In genomic region chr17:44071772-44072171, GRCh38 we compare ENCODE assay signal across 8 cellular contexts. TPM values are rescaled to one million over a fixed set of nuclear protein-coding genes. Genes with fewer than 3 reads are reported as not detected.
A peak's percentile ranks its signal among the peaks of the same experiment; 100 is the strongest.
DNase-seq lines count a peak whose midpoint lies in the region; TF ChIP-seq lines count a peak whose summit lies in the region.

No MANE protein-coding gene starts in this region.

- H3K4me1 Mint-ChIP-seq in CD8-positive, alpha-beta memory T cell: peaks cover 31 to 45% (median 32%) of the 10 kb centered on the region in 3 donors
- peaks cover 33% of the 10 kb centered on the region for H3K4me1 Mint-ChIP-seq in neural crest cell

- no peaks in the 10 kb centered on the region for H3K9me3 Mint-ChIP-seq in CD8-positive, alpha-beta memory T cell
- H3K9me3 Mint-ChIP-seq in neural crest cell: no peaks in the 10 kb centered on the region

- H3K4me1 ChIP-seq in CD8-positive, alpha-beta memory T cell (ENCODE audit: insufficient read depth, low read length): peaks cover 27% of the 10 kb centered on the region
- H3K4me1 ChIP-seq in effector memory CD4-positive, alpha-beta T cell (ENCODE audit: control insufficient read depth, insufficient read depth, low read length, poor library complexity, severe bottlenecking): peaks cover 7% of the 10 kb centered on the region

- peak overlapping the region; percentile 6 for H3K27ac ChIP-seq in CD8-positive, alpha-beta memory T cell (ENCODE audit: low read depth, low read length)
- peak overlapping the region; percentile 73 for H3K27ac ChIP-seq in effector memory CD4-positive, alpha-beta T cell (ENCODE audit: insufficient read depth, low read length, poor library complexity, severe bottlenecking)

- CTCF ChIA-PET in CD8-positive, alpha-beta memory T cell (lab: Charles Lee): no interaction called here

- H3K36me3 ChIP-seq in CD8-positive, alpha-beta memory T cell (ENCODE audit: insufficient read depth, low read length): peaks cover 6% of the 10 kb centered on the region
- no peaks in the 10 kb centered on the region for H3K36me3 ChIP-seq in effector memory CD4-positive, alpha-beta T cell (ENCODE audit: control insufficient read depth, insufficient read depth, low read length)

- no peaks in the 10 kb centered on the region for H3K27me3 Mint-ChIP-seq in CD8-positive, alpha-beta memory T cell
- no peaks in the 10 kb centered on the region for H3K27me3 Mint-ChIP-seq in neural crest cell (ENCODE audit: low read depth)

- peaks cover 0 to 28% (median 0%) of the 10 kb centered on the region in 3 donors for H3K36me3 Mint-ChIP-seq in CD8-positive, alpha-beta memory T cell
- H3K36me3 Mint-ChIP-seq in neural crest cell (ENCODE audit: low read depth): no peaks in the 10 kb centered on the region

- H3K27me3 ChIP-seq in CD8-positive, alpha-beta memory T cell (ENCODE audit: insufficient read depth, low read length, poor library complexity, severe bottlenecking): no peaks in the 10 kb centered on the region
- no peaks in the 10 kb centered on the region for H3K27me3 ChIP-seq in effector memory CD4-positive, alpha-beta T cell (replicated peaks; ENCODE audit: control insufficient read depth, insufficient read depth, low read length, poor library complexity, severe bottlenecking)

- no peak for DNase-seq in CD8-positive, alpha-beta memory T cell
- peak; percentile 39 for DNase-seq in M059J (ENCODE audit: low read depth)
- DNase-seq in effector memory CD4-positive, alpha-beta T cell: no peak
- DNase-seq in neural crest cell (ENCODE audit: low read depth, low spot score): no peak
- no peak for DNase-seq in DMS 273 treated with DMSO at 0.1 percent for 48 hours (lab: John Stamatoyannopoulos, UW)
- no peak for DNase-seq in NCI-H2196 treated with DMSO at 0.1 percent for 48 hours (lab: John Stamatoyannopoulos, UW; ENCODE audit: unreplicated experiment)
- no peak for DNase-seq in NCI-H1092 treated with DMSO at 0.1 percent for 48 hours (lab: John Stamatoyannopoulos, UW)
- no peak for DNase-seq in medulla oblongata (ENCODE audit: extremely low spot score)

- H3K4me3 Mint-ChIP-seq in CD8-positive, alpha-beta memory T cell: peak overlapping the region; percentile 22 to 95 (median 85)
- H3K4me3 Mint-ChIP-seq in neural crest cell: peak overlapping the region; percentile 94

- TF ChIP-seq CTCF in neural crest cell (conservative IDR thresholded peaks at IDR 0.05): no peak

- H3K27ac Mint-ChIP-seq in CD8-positive, alpha-beta memory T cell: peak overlapping the region; percentile 10 to 97 (median 84)
- peak overlapping the region; percentile 83 for H3K27ac Mint-ChIP-seq in neural crest cell (ENCODE audit: unreplicated experiment)

- no peaks in the 10 kb centered on the region for H3K9me3 ChIP-seq in CD8-positive, alpha-beta memory T cell (ENCODE audit: low read length)
- H3K9me3 ChIP-seq in effector memory CD4-positive, alpha-beta T cell (ENCODE audit: control insufficient read depth, low read length): no peaks in the 10 kb centered on the region

- POLR2A ChIA-PET in CD8-positive, alpha-beta memory T cell (lab: Charles Lee): interaction anchor here (1.6 kb wide), 1 partner anchor 52 kb away, joined by 4 read pairs; the partner anchor contains the start of gene HDAC5

- no peak overlapping the region for H3K4me3 ChIP-seq in CD8-positive, alpha-beta memory T cell (ENCODE audit: low read length)
- peak overlapping the region; percentile 1 for H3K4me3 ChIP-seq in effector memory CD4-positive, alpha-beta T cell (ENCODE audit: insufficient read depth, low read depth, low read length, poor library complexity, severe bottlenecking)

RNA-seq across cellular contexts. Expression of gene G6PC3, which starts 1.2 kb away (rescaled TPM):
- total RNA-seq in CD8-positive, alpha-beta memory T cell: 10 to 100 TPM; 37.1 to 38.3 TPM
- polyA plus RNA-seq in CD8-positive, alpha-beta memory T cell: 27.0 TPM
- total RNA-seq in M059J (2014; rRNA removed; shearing (Covaris generic)): 63.5 and 66.4 TPM in 2 replicates
- total RNA-seq in neural crest cell: 81.1 and 88.6 TPM in 2 replicates

RNA-seq across cellular contexts. Expression of gene LSM12, which starts 5.3 kb away (rescaled TPM):
- total RNA-seq in CD8-positive, alpha-beta memory T cell: 10 to 100 TPM; 79.9 to 81.9 TPM
- polyA plus RNA-seq in CD8-positive, alpha-beta memory T cell: 80.7 TPM
- 112 and 121 TPM in 2 replicates for total RNA-seq in M059J (2014; rRNA removed; shearing (Covaris generic))
- 59.7 and 60.9 TPM in 2 replicates for total RNA-seq in neural crest cell

RNA-seq across cellular contexts. Expression of gene HDAC5, which starts 51.7 kb away (rescaled TPM):
- total RNA-seq in CD8-positive, alpha-beta memory T cell: 10 to 100 TPM; 22.7 to 24.2 TPM
- polyA plus RNA-seq in CD8-positive, alpha-beta memory T cell: 38.1 TPM
- 37.8 and 46.0 TPM in 2 replicates for total RNA-seq in M059J (2014; rRNA removed; shearing (Covaris generic))
- 27.1 and 27.2 TPM in 2 replicates for total RNA-seq in neural crest cell

RNA-seq across cellular contexts. Expression of gene TMEM101, which starts 57.0 kb away (rescaled TPM):
- total RNA-seq in CD8-positive, alpha-beta memory T cell: 10 to 100 TPM; 32.5 to 36.0 TPM
- polyA plus RNA-seq in CD8-positive, alpha-beta memory T cell: 28.8 TPM
- total RNA-seq in M059J (2014; rRNA removed; shearing (Covaris generic)): 40.0 and 41.3 TPM in 2 replicates
- 24.0 and 26.9 TPM in 2 replicates for total RNA-seq in neural crest cell
